30 cellular contexts compared by ENCODE assay signal in genomic region chr6:115870464-115870863, GRCh38.
"Had no signal": no experiment of that assay in that cellular context is flagged by ENCODE, and none has a peak within 500 bp of the region (broad histone marks: within the 10 kb centered on the region; RNA-seq: fewer than 3 reads in every experiment).

No MANE protein-coding gene starts in this region.

- H3K27ac Mint-ChIP-seq: naive B cell; naive thymus-derived CD8-positive, alpha-beta T cell; natural killer cell treated with Interleukin-12 subunit alpha and Interleukin-12 subunit beta and Interleukin-15 and Interleukin-18, amount 100 ng/mL, for 72 hours; nephron progenitor cell; stimulated activated memory B cell treated with anti-CD40 and anti-IgM and Interleukin-4, amounts not matched to agents 10 μg/mL and 1 μg/mL and 100 μg/mL, for 72 hours; stimulated activated naive CD8-positive, alpha-beta T cell treated with anti-CD3 and anti-CD28 coated beads, Interleukin-15, amount 100 ng/mL, for 72 hours had no signal

- H3K27me3 Mint-ChIP-seq: naive B cell; natural killer cell treated with Interleukin-12 subunit alpha and Interleukin-12 subunit beta and Interleukin-15 and Interleukin-18, amount 100 ng/mL, for 72 hours; stimulated activated memory B cell treated with anti-CD40 and anti-IgM and Interleukin-4, amounts not matched to agents 10 μg/mL and 1 μg/mL and 100 μg/mL, for 72 hours; stimulated activated naive CD8-positive, alpha-beta T cell treated with anti-CD3 and anti-CD28 coated beads, Interleukin-15, amount 100 ng/mL, for 72 hours had no signal

- H3K4me1 ChIP-seq: parathyroid adenoma, prostate gland, spleen, suprapubic skin, testis, tibial artery, transverse colon, upper lobe of left lung, uterus had no signal

- H3K36me3 Mint-ChIP-seq: naive B cell; naive thymus-derived CD8-positive, alpha-beta T cell; natural killer cell treated with Interleukin-12 subunit alpha and Interleukin-12 subunit beta and Interleukin-15 and Interleukin-18, amount 100 ng/mL, for 72 hours; stimulated activated memory B cell treated with anti-CD40 and anti-IgM and Interleukin-4, amounts not matched to agents 10 μg/mL and 1 μg/mL and 100 μg/mL, for 72 hours had no signal

- DNase-seq: naive B cell; naive thymus-derived CD8-positive, alpha-beta T cell; nephron progenitor cell; occipital lobe; ovary; right cardiac atrium; spleen; stimulated activated CD4-positive, alpha-beta T cell treated with anti-CD3 and anti-CD28 coated beads, Interleukin-12 subunit alpha, Interleukin-12 subunit beta, amount 100 ng/mL, for 4 hours; stimulated activated CD4-positive, alpha-beta T cell treated with anti-CD3 and anti-CD28 coated beads, Interleukin-1b, Interleukin-23, amount 100 ng/mL, for 48 hours; stimulated activated CD4-positive, alpha-beta T cell treated with anti-CD3 and anti-CD28 coated beads, Interleukin-4, amount 100 ng/mL, for 1 hour; stimulated activated CD4-positive, alpha-beta T cell treated with anti-CD3 and anti-CD28 coated beads, Interleukin-4, amount 100 ng/mL, for 4 hours; stimulated activated CD8-positive, alpha-beta memory T cell treated with anti-CD3 and anti-CD28 coated beads, Interleukin-4, amount 100 ng/mL, for 48 hours; stimulated activated naive CD4-positive, alpha-beta T cell; stimulated activated naive CD8-positive, alpha-beta T cell treated with anti-CD3 and anti-CD28 coated beads, Interleukin-15, amount 100 ng/mL, for 72 hours; stimulated activated naive CD8-positive, alpha-beta T cell treated with anti-CD3 and anti-CD28 coated beads, Interleukin-15, Interleukin-2, amounts not matched to agents 100 U/mL and 50 U/mL, for 24 hours; substantia nigra; testis; tibial artery; transverse colon; upper lobe of left lung; uterus had no signal

- H3K36me3 ChIP-seq: ovary, prostate gland, spleen, suprapubic skin, tibial artery, transverse colon, upper lobe of left lung, uterus had no signal

- H2AFZ ChIP-seq: parathyroid adenoma had no signal

- H3K27ac ChIP-seq: ovary, parathyroid adenoma, prostate gland, skin epidermis, spleen, suprapubic skin, testis, tibial artery, transverse colon, upper lobe of left lung, uterus had no signal

- H3K9ac ChIP-seq: parathyroid adenoma had no signal

- H3K9me3 ChIP-seq: ovary, prostate gland, spleen, suprapubic skin, testis, tibial artery, transverse colon, upper lobe of left lung, uterus had no signal

- H3K4me3 ChIP-seq: ovary, prostate gland, skin epidermis, smooth muscle cell, spleen, suprapubic skin, testis, tibial artery, transverse colon, upper lobe of left lung, uterus had no signal

- H3K27me3 ChIP-seq: ovary, spleen, suprapubic skin, testis, tibial artery, transverse colon, upper lobe of left lung, uterus had no signal

- H3K79me2 ChIP-seq: parathyroid adenoma had no signal

- H3K4me2 ChIP-seq: smooth muscle cell had no signal

- ATAC-seq: naive thymus-derived CD8-positive, alpha-beta T cell; natural killer cell treated with Interleukin-12 subunit alpha and Interleukin-12 subunit beta and Interleukin-15 and Interleukin-18, amount 100 ng/mL, for 72 hours; right cardiac atrium; sciatic nerve; stimulated activated memory B cell treated with anti-CD40 and anti-IgM and Interleukin-4, amounts not matched to agents 10 μg/mL and 1 μg/mL and 100 μg/mL, for 72 hours; stimulated activated naive CD8-positive, alpha-beta T cell treated with anti-CD3 and anti-CD28 coated beads, Interleukin-15, amount 100 ng/mL, for 72 hours; stimulated activated naive CD8-positive, alpha-beta T cell treated with anti-CD3 and anti-CD28 coated beads, Interleukin-15, Interleukin-2, amounts not matched to agents 100 U/mL and 50 U/mL, for 24 hours had no signal

- H3K4me3 Mint-ChIP-seq: naive B cell; naive thymus-derived CD8-positive, alpha-beta T cell; natural killer cell treated with Interleukin-12 subunit alpha and Interleukin-12 subunit beta and Interleukin-15 and Interleukin-18, amount 100 ng/mL, for 72 hours; nephron progenitor cell; neural crest cell; stimulated activated memory B cell treated with anti-CD40 and anti-IgM and Interleukin-4, amounts not matched to agents 10 μg/mL and 1 μg/mL and 100 μg/mL, for 72 hours; stimulated activated naive CD8-positive, alpha-beta T cell treated with anti-CD3 and anti-CD28 coated beads, Interleukin-15, amount 100 ng/mL, for 72 hours had no signal

- H3K9me3 Mint-ChIP-seq: naive B cell; naive thymus-derived CD8-positive, alpha-beta T cell; nephron progenitor cell; neural crest cell; stimulated activated memory B cell treated with anti-CD40 and anti-IgM and Interleukin-4, amounts not matched to agents 10 μg/mL and 1 μg/mL and 100 μg/mL, for 72 hours; stimulated activated naive CD8-positive, alpha-beta T cell treated with anti-CD3 and anti-CD28 coated beads, Interleukin-15, amount 100 ng/mL, for 72 hours had no signal

- H3K4me1 Mint-ChIP-seq: naive B cell; naive thymus-derived CD8-positive, alpha-beta T cell; nephron progenitor cell; neural crest cell; stimulated activated memory B cell treated with anti-CD40 and anti-IgM and Interleukin-4, amounts not matched to agents 10 μg/mL and 1 μg/mL and 100 μg/mL, for 72 hours; stimulated activated naive CD8-positive, alpha-beta T cell treated with anti-CD3 and anti-CD28 coated beads, Interleukin-15, amount 100 ng/mL, for 72 hours had no signal
